1 cellular context compared by ENCODE assay signal in the genomic region with DNA sequence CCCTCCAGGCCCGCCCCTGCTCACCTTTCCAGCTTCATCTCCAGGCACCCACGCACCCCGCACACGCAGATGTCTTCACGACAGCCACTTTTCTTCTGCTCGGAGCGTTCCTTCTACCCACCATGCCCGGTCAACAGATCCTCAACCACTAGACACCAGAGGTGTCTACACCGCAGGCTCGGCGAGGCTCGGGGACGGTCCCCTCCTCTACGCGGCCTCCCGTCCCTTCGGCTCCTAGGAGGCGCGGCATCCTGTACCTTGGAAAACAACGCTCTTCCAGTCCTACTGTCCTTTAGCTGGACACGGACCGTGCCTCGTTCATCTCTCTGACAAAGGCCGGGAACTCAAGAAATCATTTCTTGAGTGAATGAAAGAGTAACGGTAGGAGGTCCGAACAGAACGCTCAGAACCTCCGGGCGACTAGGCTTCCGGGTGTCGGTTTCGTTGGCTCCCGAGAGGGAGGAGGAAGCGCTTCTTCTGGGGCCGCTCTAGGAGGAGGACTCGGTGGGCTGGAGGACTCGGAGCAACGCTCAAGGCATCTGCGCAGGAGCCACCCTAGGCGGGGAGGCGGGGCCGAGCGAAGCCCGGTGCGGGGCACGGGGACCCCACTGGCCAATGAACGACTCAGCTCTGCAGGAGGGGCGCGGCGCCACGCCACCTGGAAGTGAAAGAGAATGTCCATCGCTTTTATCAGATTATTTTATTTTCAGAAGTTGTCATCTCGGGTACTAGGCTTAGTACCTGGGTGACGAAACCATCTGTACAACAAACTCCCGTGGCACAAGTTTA.
TF ChIP-seq lines count a peak whose summit lies in the region.

No MANE protein-coding gene starts in this region.

TF ChIP-seq in K562, 482 proteins besides CTCF, POLR2A, EP300 and RAD21 (continued from another document and continues in another):
- TF ChIP-seq, protein P1, sequence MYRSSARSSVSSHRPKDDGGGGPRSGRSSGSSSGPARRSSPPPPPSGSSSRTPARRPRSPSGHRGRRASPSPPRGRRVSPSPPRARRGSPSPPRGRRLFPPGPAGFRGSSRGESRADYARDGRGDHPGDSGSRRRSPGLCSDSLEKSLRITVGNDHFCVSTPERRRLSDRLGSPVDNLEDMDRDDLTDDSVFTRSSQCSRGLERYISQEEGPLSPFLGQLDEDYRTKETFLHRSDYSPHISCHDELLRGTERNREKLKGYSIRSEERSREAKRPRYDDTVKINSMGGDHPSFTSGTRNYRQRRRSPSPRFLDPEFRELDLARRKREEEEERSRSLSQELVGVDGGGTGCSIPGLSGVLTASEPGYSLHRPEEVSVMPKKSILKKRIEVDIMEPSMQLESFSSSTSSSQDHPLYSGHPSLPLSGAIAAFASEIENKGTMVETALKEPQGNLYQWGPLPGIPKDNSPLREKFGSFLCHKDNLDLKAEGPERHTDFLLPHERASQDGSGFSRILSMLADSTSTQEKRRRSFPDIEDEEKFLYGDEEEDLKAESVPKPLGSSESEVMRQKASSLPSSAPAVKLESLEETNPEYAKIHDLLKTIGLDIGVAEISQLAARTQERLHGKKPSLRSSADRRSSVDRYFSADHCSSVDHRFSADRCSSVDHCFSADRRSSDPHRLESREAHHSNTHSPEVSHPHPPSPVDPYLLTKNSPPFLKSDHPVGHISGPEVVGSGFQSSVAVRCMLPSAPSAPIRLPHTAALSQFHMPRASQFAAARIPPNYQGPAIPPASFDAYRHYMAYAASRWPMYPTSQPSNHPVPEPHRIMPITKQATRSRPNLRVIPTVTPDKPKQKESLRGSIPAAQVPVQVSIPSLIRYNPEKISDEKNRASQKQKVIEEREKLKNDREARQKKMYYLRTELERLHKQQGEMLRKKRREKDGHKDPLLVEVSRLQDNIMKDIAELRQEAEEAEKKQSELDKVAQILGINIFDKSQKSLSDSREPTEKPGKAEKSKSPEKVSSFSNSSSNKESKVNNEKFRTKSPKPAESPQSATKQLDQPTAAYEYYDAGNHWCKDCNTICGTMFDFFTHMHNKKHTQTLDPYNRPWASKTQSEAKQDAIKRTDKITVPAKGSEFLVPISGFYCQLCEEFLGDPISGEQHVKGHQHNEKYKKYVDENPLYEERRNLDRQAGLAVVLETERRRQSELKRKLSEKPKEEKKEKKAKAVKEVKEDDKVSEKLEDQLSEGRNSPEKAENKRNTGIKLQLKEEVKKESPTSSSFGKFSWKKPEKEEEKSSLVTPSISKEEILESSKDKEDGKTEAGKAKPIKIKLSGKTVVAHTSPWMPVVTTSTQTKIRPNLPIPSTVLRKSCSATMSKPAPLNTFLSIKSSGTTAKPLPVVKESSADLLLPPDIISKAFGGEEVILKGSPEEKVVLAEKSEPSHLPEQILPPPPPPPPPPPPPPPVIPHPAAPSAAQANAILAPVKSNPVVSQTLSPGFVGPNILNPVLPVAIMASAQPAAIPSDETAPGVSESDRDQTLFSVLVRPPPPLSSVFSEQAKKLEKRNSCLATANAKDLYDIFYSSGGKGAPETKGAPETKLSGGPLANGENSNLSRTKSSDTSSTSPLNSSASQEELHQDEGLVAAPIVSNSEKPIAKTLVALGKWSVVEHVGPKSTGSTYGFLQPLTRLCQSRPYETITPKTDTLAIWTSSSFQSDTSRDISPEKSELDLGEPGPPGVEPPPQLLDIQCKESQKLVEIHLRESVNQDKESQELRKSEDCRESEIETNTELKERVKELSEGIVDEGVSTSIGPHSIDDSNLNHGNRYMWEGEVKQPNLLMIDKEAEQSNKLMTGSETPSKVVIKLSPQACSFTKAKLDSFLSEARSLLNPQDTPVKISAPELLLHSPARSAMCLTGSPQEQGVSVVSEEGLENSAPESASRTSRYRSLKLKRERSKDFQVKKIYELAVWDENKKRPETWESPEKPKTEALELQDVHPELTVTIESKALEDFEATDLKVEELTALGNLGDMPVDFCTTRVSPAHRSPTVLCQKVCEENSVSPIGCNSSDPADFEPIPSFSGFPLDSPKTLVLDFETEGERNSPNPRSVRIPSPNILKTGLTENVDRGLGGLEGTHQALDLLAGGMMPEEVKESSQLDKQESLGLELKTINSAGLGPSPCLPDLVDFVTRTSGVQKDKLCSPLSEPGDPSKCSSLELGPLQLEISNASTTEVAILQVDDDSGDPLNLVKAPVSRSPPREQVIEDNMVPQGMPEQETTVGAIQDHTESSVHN (IDR thresholded peaks at IDR 0.05; ENCODE audit: borderline replicate concordance in 1 of 2, low read depth in 1 of 2): peak in 1 of 2 experiments; percentile 56; a peak in 1 of 4 replicates
- TF ChIP-seq KDM1A (IDR thresholded peaks at IDR 0.05) (no peak), ZNF184 (CRISPR knock-in tag; IDR thresholded peaks at IDR 0.05) (no peak), ETS2 (tag; IDR thresholded peaks at IDR 0.05; ENCODE audit: borderline replicate concordance, poor library complexity, severe bottlenecking) (no peak), KAT8 (IDR thresholded peaks at IDR 0.05; ENCODE audit: low read depth) (no peak), OTX1 (CRISPR knock-in tag; IDR thresholded peaks at IDR 0.05) (no peak), ZNF830 (CRISPR knock-in tag; IDR thresholded peaks at IDR 0.05) (no peak), PTBP1 (IDR thresholded peaks at IDR 0.05; ENCODE audit: low read depth, low read length) (no peak), ZNF347 (CRISPR knock-in tag; IDR thresholded peaks at IDR 0.05; ENCODE audit: low read depth) (no peak), HMG20A (CRISPR knock-in tag; conservative IDR thresholded peaks at IDR 0.05) (no peak), MXI1 (IDR thresholded peaks at IDR 0.05; ENCODE audit: low read depth, low read length) (0 out of 2 replicates have a peak, but pooled peaks have one; percentile 13), ZNF24 (IDR thresholded peaks at IDR 0.05) (0 out of 2 replicates have a peak, but pooled peaks have one; percentile 5), CREB1 (IDR thresholded peaks at IDR 0.05) (peak; percentile 19; the same call in 1 of the 2 replicates), CREB1 (CRISPR knock-in tag; IDR thresholded peaks at IDR 0.05) (no peak), FOSL1 (tag; conservative IDR thresholded peaks at IDR 0.05) (peak; percentile 38; the same call in 1 of the 2 replicates), ZNF175 (CRISPR knock-in tag; IDR thresholded peaks at IDR 0.05; ENCODE audit: low read depth) (no peak), NONO (IDR thresholded peaks at IDR 0.05; ENCODE audit: low read depth in 2 of 2, low read length in 1 of 2) (no peak), RHOXF2B (CRISPR knock-in tag; conservative IDR thresholded peaks at IDR 0.05) (no peak), DIDO1 (tag; IDR thresholded peaks at IDR 0.05; ENCODE audit: low read depth) (0 out of 2 replicates have a peak, but pooled peaks have one; percentile 51), CCNT2 (IDR thresholded peaks at IDR 0.05; ENCODE audit: borderline replicate concordance, extremely low read depth, insufficient read length, low read depth, low read length) (peak; percentile 69), ZNF695 (CRISPR knock-in tag; IDR thresholded peaks at IDR 0.05) (no peak), ZNF57 (CRISPR knock-in tag; IDR thresholded peaks at IDR 0.05) (no peak), ZNF121 (CRISPR knock-in tag; conservative IDR thresholded peaks at IDR 0.05) (no peak), ZNF263 (CRISPR knock-in tag; IDR thresholded peaks at IDR 0.05; ENCODE audit: borderline replicate concordance) (peak; percentile 99), NFATC3 (IDR thresholded peaks at IDR 0.05) (peak; percentile 99), RBM25 (IDR thresholded peaks at IDR 0.05; ENCODE audit: low read depth, low read length, severe bottlenecking) (peak; percentile 7), CSDE1 (IDR thresholded peaks at IDR 0.05) (no peak), SMARCE1 (IDR thresholded peaks at IDR 0.05) (peak; percentile 61), SNIP1 (IDR thresholded peaks at IDR 0.05; ENCODE audit: low read depth) (peak; percentile 92), NR4A1 (CRISPR knock-in tag; IDR thresholded peaks at IDR 0.05) (no peak), NR4A1 (tag; IDR thresholded peaks at IDR 0.05) (no peak), ZNF507 (tag; conservative IDR thresholded peaks at IDR 0.05) (no peak), TEAD4 (IDR thresholded peaks at IDR 0.05; ENCODE audit: low read length) (peak; percentile 16; the same call in 1 of the 2 replicates), TEAD4 (CRISPR knock-in tag; IDR thresholded peaks at IDR 0.05; ENCODE audit: borderline replicate concordance) (no peak), RNF2 (IDR thresholded peaks at IDR 0.05) (no peak), TAL1 (IDR thresholded peaks at IDR 0.05) (0 out of 2 replicates have a peak, but pooled peaks have one; percentile 5)
- TF ChIP-seq, protein P2, sequence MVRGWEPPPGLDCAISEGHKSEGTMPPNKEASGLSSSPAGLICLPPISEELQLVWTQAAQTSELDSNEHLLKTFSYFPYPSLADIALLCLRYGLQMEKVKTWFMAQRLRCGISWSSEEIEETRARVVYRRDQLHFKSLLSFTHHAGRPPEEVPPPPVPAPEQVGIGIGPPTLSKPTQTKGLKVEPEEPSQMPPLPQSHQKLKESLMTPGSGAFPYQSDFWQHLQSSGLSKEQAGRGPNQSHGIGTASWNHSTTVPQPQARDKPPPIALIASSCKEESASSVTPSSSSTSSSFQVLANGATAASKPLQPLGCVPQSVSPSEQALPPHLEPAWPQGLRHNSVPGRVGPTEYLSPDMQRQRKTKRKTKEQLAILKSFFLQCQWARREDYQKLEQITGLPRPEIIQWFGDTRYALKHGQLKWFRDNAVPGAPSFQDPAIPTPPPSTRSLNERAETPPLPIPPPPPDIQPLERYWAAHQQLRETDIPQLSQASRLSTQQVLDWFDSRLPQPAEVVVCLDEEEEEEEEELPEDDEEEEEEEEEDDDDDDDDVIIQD (CRISPR knock-in tag; IDR thresholded peaks at IDR 0.05): no peak
- TF ChIP-seq, protein P3, sequence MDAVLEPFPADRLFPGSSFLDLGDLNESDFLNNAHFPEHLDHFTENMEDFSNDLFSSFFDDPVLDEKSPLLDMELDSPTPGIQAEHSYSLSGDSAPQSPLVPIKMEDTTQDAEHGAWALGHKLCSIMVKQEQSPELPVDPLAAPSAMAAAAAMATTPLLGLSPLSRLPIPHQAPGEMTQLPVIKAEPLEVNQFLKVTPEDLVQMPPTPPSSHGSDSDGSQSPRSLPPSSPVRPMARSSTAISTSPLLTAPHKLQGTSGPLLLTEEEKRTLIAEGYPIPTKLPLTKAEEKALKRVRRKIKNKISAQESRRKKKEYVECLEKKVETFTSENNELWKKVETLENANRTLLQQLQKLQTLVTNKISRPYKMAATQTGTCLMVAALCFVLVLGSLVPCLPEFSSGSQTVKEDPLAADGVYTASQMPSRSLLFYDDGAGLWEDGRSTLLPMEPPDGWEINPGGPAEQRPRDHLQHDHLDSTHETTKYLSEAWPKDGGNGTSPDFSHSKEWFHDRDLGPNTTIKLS (IDR thresholded peaks at IDR 0.05; ENCODE audit: borderline replicate concordance, low read depth): peak; percentile 90
- TF ChIP-seq, protein P4, sequence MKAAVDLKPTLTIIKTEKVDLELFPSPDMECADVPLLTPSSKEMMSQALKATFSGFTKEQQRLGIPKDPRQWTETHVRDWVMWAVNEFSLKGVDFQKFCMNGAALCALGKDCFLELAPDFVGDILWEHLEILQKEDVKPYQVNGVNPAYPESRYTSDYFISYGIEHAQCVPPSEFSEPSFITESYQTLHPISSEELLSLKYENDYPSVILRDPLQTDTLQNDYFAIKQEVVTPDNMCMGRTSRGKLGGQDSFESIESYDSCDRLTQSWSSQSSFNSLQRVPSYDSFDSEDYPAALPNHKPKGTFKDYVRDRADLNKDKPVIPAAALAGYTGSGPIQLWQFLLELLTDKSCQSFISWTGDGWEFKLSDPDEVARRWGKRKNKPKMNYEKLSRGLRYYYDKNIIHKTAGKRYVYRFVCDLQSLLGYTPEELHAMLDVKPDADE (conservative IDR thresholded peaks at IDR 0.05; ENCODE audit: control insufficient read depth, low read depth, low read length): peak; percentile 69; the same call in 1 of the 2 replicates
- TF ChIP-seq, protein P5, sequence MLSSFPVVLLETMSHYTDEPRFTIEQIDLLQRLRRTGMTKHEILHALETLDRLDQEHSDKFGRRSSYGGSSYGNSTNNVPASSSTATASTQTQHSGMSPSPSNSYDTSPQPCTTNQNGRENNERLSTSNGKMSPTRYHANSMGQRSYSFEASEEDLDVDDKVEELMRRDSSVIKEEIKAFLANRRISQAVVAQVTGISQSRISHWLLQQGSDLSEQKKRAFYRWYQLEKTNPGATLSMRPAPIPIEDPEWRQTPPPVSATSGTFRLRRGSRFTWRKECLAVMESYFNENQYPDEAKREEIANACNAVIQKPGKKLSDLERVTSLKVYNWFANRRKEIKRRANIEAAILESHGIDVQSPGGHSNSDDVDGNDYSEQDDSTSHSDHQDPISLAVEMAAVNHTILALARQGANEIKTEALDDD (IDR thresholded peaks at IDR 0.05): no peak
- TF ChIP-seq, protein P6, sequence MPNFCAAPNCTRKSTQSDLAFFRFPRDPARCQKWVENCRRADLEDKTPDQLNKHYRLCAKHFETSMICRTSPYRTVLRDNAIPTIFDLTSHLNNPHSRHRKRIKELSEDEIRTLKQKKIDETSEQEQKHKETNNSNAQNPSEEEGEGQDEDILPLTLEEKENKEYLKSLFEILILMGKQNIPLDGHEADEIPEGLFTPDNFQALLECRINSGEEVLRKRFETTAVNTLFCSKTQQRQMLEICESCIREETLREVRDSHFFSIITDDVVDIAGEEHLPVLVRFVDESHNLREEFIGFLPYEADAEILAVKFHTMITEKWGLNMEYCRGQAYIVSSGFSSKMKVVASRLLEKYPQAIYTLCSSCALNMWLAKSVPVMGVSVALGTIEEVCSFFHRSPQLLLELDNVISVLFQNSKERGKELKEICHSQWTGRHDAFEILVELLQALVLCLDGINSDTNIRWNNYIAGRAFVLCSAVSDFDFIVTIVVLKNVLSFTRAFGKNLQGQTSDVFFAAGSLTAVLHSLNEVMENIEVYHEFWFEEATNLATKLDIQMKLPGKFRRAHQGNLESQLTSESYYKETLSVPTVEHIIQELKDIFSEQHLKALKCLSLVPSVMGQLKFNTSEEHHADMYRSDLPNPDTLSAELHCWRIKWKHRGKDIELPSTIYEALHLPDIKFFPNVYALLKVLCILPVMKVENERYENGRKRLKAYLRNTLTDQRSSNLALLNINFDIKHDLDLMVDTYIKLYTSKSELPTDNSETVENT (CRISPR knock-in tag; IDR thresholded peaks at IDR 0.05): peak; percentile 100
- TF ChIP-seq, protein P7, sequence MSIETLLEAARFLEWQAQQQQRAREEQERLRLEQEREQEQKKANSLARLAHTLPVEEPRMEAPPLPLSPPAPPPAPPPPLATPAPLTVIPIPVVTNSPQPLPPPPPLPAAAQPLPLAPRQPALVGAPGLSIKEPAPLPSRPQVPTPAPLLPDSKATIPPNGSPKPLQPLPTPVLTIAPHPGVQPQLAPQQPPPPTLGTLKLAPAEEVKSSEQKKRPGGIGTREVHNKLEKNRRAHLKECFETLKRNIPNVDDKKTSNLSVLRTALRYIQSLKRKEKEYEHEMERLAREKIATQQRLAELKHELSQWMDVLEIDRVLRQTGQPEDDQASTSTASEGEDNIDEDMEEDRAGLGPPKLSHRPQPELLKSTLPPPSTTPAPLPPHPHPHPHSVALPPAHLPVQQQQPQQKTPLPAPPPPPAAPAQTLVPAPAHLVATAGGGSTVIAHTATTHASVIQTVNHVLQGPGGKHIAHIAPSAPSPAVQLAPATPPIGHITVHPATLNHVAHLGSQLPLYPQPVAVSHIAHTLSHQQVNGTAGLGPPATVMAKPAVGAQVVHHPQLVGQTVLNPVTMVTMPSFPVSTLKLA (conservative IDR thresholded peaks at IDR 0.05): peak; percentile 73 to 87
